19 cellular contexts compared by ENCODE assay signal in genomic region chr20:15487030-15487429, GRCh38.
DNase-seq lines count a peak whose midpoint lies in the region; ATAC-seq, FAIRE-seq and TF ChIP-seq lines count a peak whose summit lies in the region.
"Had no signal": no experiment of that assay in that cellular context is flagged by ENCODE, and none has a peak within 500 bp of the region (broad histone marks: within the 10 kb centered on the region; RNA-seq: fewer than 3 reads in every experiment).

No MANE protein-coding gene starts in this region.

- no peak for TF ChIP-seq CTCF in cardiac muscle cell (IDR thresholded peaks at IDR 0.05; ENCODE audit: low read depth, low read length)
- TF ChIP-seq CTCF in colonic mucosa (IDR thresholded peaks at IDR 0.05), result no peak
- TF ChIP-seq CTCF in adrenal gland (IDR thresholded peaks at IDR 0.05), result no peak

- H3K9ac ChIP-seq in adipocyte (ENCODE audit: low read length), result no peak overlapping the region
- no peak overlapping the region for H3K9ac ChIP-seq in colonic mucosa (ENCODE audit: low read depth in 2 of 2, low read length in 2 of 2)
- H3K9ac ChIP-seq: KMS-11 had no signal

- no peak for FAIRE-seq in urothelium cell line (lab: Jason Lieb, UNC)
- FAIRE-seq: D721Med, HepG2 had no signal

- H3K4me1 ChIP-seq in cardiac muscle cell (ENCODE audit: low read depth) (peaks cover 9% of the 10 kb centered on the region), adipocyte (ENCODE audit: control insufficient read depth, insufficient read depth, low read length) (no peaks in the 10 kb centered on the region), colonic mucosa (no peaks in the 10 kb centered on the region), adrenal gland (replicated peaks in 1 of 2) (no peaks in the 10 kb centered on the region)

- H3K27ac ChIP-seq in cardiac muscle cell (peak overlapping the region; percentile 26), colonic mucosa (no peak overlapping the region), adrenal gland (no peak overlapping the region)
- H3K27ac ChIP-seq: KMS-11 had no signal

- H3K27me3 ChIP-seq in cardiac muscle cell, result no peaks in the 10 kb centered on the region
- H3K27me3 ChIP-seq in adipocyte (replicated peaks; ENCODE audit: control insufficient read depth, insufficient read depth, low read length), result no peaks in the 10 kb centered on the region
- no peaks in the 10 kb centered on the region for H3K27me3 ChIP-seq in colonic mucosa
- no peaks in the 10 kb centered on the region for H3K27me3 ChIP-seq in adrenal gland
- H3K27me3 ChIP-seq: MG63 had no signal

- intact Hi-C loops in Right ventricle myocardium inferior (cut with DNase I), result no loop called here
- intact Hi-C loops in colonic mucosa (cut with DNase I), result no loop called here
- intact Hi-C loops in adrenal gland (cut with DNase I), result no loop called here

- DNase-seq in cardiac muscle cell (ENCODE audit: low read depth in 1 of 2, low spot score in 1 of 2) (no peak), Right ventricle myocardium inferior (ENCODE audit: missing footprints) (no peak), adipocyte (ENCODE audit: low read depth) (peak; percentile 43), kidney tubule cell (ENCODE audit: low spot score) (peak; percentile 58), urothelium cell line (ENCODE audit: low spot score) (peak; percentile 23), colonic mucosa (no peak), adrenal gland (no peak)
- DNase-seq: 8988T; CD4-positive, alpha-beta T cell; GOT3; MG63; NCI-H1092 treated with DMSO at 0.1 percent for 48 hours; NCI-H187; NCI-H446; NCI-H748 treated with DMSO at 0.1 percent for 48 hours had no signal

- 77 to 92% (median 80%) methylated on average over 1 to 2 of the region's 2 CpGs for WGBS in adrenal gland, 4 donors

- H3K4me3 ChIP-seq in cardiac muscle cell, result no peak overlapping the region
- H3K4me3 ChIP-seq in adipocyte (ENCODE audit: low read length), result no peak overlapping the region
- no peak overlapping the region for H3K4me3 ChIP-seq in colonic mucosa
- no peak overlapping the region for H3K4me3 ChIP-seq in adrenal gland
- H3K4me3 ChIP-seq: MG63 had no signal

- ATAC-seq in Right ventricle myocardium inferior, result no peak
- ATAC-seq in HG03196 (IDR thresholded peaks at IDR 0.05; ENCODE audit: unreplicated experiment), result no peak
- ATAC-seq: HepG2 had no signal

- H3K9me3 ChIP-seq in cardiac muscle cell (ENCODE audit: low read depth), result no peaks in the 10 kb centered on the region
- peaks cover 7% of the 10 kb centered on the region for H3K9me3 ChIP-seq in adipocyte (ENCODE audit: control insufficient read depth, low read length)
- H3K9me3 ChIP-seq in colonic mucosa, result no peaks in the 10 kb centered on the region
- H3K9me3 ChIP-seq in adrenal gland (replicated peaks in 1 of 3), result no peaks in the 10 kb centered on the region
- H3K9me3 ChIP-seq: MG63 had no signal

- no peaks in the 10 kb centered on the region for H3K36me3 ChIP-seq in cardiac muscle cell
- H3K36me3 ChIP-seq in adipocyte (ENCODE audit: control insufficient read depth, insufficient read depth, low read length, severe bottlenecking), result no peaks in the 10 kb centered on the region
- H3K36me3 ChIP-seq in colonic mucosa, result no peaks in the 10 kb centered on the region
- H3K36me3 ChIP-seq in adrenal gland (replicated peaks in 1 of 2), result no peaks in the 10 kb centered on the region
- H3K36me3 ChIP-seq: MG63 had no signal

- no peak for TF ChIP-seq POLR2A in adrenal gland (IDR thresholded peaks at IDR 0.05)

Comparison
In these comparisons a context has a peak if more than half of its experiments do, and no peak if none do; other contexts are left out.
1. DNase-seq: peak in adipocyte (single experiment), kidney tubule cell (single experiment) and urothelium cell line (single experiment); none in cardiac muscle cell (0 of 2), Right ventricle myocardium inferior (single experiment), colonic mucosa (single experiment) and adrenal gland (0 of 7).